16 cellular contexts compared by ENCODE assay signal in genomic region chr9:127393680-127394079, GRCh38. TPM values are rescaled to one million over a fixed set of nuclear protein-coding genes. Genes with fewer than 3 reads are reported as not detected.
A peak's percentile ranks its signal among the peaks of the same experiment; 100 is the strongest.
DNase-seq lines count a peak whose midpoint lies in the region; ATAC-seq and TF ChIP-seq lines count a peak whose summit lies in the region.
"Had no signal": no experiment of that assay in that cellular context is flagged by ENCODE, and none has a peak within 500 bp of the region (broad histone marks: within the 10 kb centered on the region; RNA-seq: fewer than 3 reads in every experiment).

No MANE protein-coding gene starts in this region.

- POLR2A ChIA-PET in SK-N-SH (lab: Yijun Ruan, JAX) = no interaction called here

- DNase-seq in SK-N-SH = no peak
- no peak for DNase-seq in astrocyte of the cerebellum (ENCODE audit: low read depth)
- DNase-seq in fibroblast of pulmonary artery (ENCODE audit: low read depth) = peak; percentile 57
- no peak for DNase-seq in smooth muscle cell (lab: John Stamatoyannopoulos, UW; ENCODE audit: unreplicated experiment)
- DNase-seq in epidermal melanocyte (ENCODE audit: insufficient read length, low spot score) = no peak
- no peak for DNase-seq in ureter (ENCODE audit: low spot score)
- DNase-seq: 8988T; activated CD4-positive, alpha-beta memory T cell treated with anti-CD3 and anti-CD28 coated beads for 36 hours; activated T-cell treated with anti-CD3 and anti-CD28 coated beads, Interleukin-2, amount 50 U/mL, for 4 hours; GOT3; kidney glomerular epithelial cell; NCI-H1694; stimulated activated naive CD8-positive, alpha-beta T cell treated with anti-CD3 and anti-CD28 coated beads, Interleukin-15, Interleukin-2, amounts not matched to agents 100 U/mL and 50 U/mL, for 24 hours had no signal

- ATAC-seq in SK-N-SH treated with all-trans-retinoic acid at 6 μM for 48 hours (no peak), HG03520 (IDR thresholded peaks at IDR 0.05; ENCODE audit: unreplicated experiment) (no peak)
- ATAC-seq: activated T-cell treated with anti-CD3 and anti-CD28 coated beads, Interleukin-2, amount 50 U/mL, for 4 hours; stimulated activated naive CD8-positive, alpha-beta T cell treated with anti-CD3 and anti-CD28 coated beads, Interleukin-15, Interleukin-2, amounts not matched to agents 100 U/mL and 50 U/mL, for 24 hours had no signal

- H3K27me3 ChIP-seq in SK-N-SH (ENCODE audit: insufficient read depth) (no peaks in the 10 kb centered on the region), smooth muscle cell (ENCODE audit: low read depth) (no peaks in the 10 kb centered on the region)
- H3K27me3 ChIP-seq: upper lobe of left lung had no signal

- in situ Hi-C loops in astrocyte of the cerebellum (cut with HindIII; ENCODE audit: low sequenced_read_pairs) = loop anchor here (5.0 kb wide), 1 partner anchor 56 kb away; no protein-coding TSS in a partner anchor

- H3K27ac ChIP-seq in SK-N-SH (ENCODE audit: low read depth in 2 of 2, low read length in 1 of 2) (no peak overlapping the region), smooth muscle cell (ENCODE audit: low read depth) (no peak overlapping the region)
- H3K27ac ChIP-seq: upper lobe of left lung had no signal

- CTCF ChIA-PET in SK-N-SH (lab: Yijun Ruan, JAX) = interaction anchor here (1.3 to 1.6 kb wide), 3 partner anchors 170 to 449 kb away, joined by 3 read pairs; no protein-coding TSS in a partner anchor

- H3K36me3 ChIP-seq in SK-N-SH (replicated peaks in 1 of 2; ENCODE audit: control insufficient read depth in 1 of 2, insufficient read depth in 2 of 2, low read length in 1 of 2) = no peaks in the 10 kb centered on the region
- no peaks in the 10 kb centered on the region for H3K36me3 ChIP-seq in smooth muscle cell (ENCODE audit: low read depth)
- H3K36me3 ChIP-seq: upper lobe of left lung had no signal

- no peak overlapping the region for H3K4me2 ChIP-seq in SK-N-SH
- H3K4me2 ChIP-seq in smooth muscle cell = peak overlapping the region; percentile 17

- 0 out of 2 replicates have a peak, but pooled peaks have one; percentile 12 for TF ChIP-seq RAD21 in SK-N-SH (IDR thresholded peaks at IDR 0.05; ENCODE audit: low read length)

- TF ChIP-seq EP300 in SK-N-SH (IDR thresholded peaks at IDR 0.05; ENCODE audit: borderline replicate concordance in 1 of 2, low read depth in 1 of 2, low read length in 1 of 2) = no peak

- H3K79me2 ChIP-seq in SK-N-SH (ENCODE audit: insufficient read depth) (peaks cover 11% of the 10 kb centered on the region), smooth muscle cell (ENCODE audit: low read depth) (peaks cover 10% of the 10 kb centered on the region)

- no peak overlapping the region for H3K9ac ChIP-seq in SK-N-SH
- no peak overlapping the region for H3K9ac ChIP-seq in smooth muscle cell (ENCODE audit: low read depth)

- H3K4me1 ChIP-seq in SK-N-SH (ENCODE audit: control insufficient read depth in 1 of 2, insufficient read depth in 2 of 2, low read depth in 1 of 2, low read length in 1 of 2) (peaks cover 7 to 14% of the 10 kb centered on the region in 2 experiments; a peak in 2 of 4 replicates), smooth muscle cell (ENCODE audit: low read depth) (peaks cover 23% of the 10 kb centered on the region)

- WGBS in SK-N-SH (ENCODE audit: low lambda C conversion rate) = 76% methylated on average over 2 of the region's 2 CpGs
- WGBS in smooth muscle cell (ENCODE audit: low lambda C conversion rate) = 71% methylated on average over 2 of the region's 2 CpGs

- H4K20me1 ChIP-seq in SK-N-SH (ENCODE audit: insufficient read depth) = peaks cover 5% of the 10 kb centered on the region; the same call in 1 of the 2 replicates
- H4K20me1 ChIP-seq in smooth muscle cell (ENCODE audit: low read depth) = peaks cover 6% of the 10 kb centered on the region

- peaks cover 18% of the 10 kb centered on the region for H3F3A ChIP-seq in SK-N-SH (replicated peaks; ENCODE audit: insufficient read depth)
- H3F3A ChIP-seq in smooth muscle cell (ENCODE audit: low read depth) = peaks cover 35% of the 10 kb centered on the region

- TF ChIP-seq CTCF in SK-N-SH (IDR thresholded peaks at IDR 0.05) = peak; percentile 40
- TF ChIP-seq CTCF in astrocyte of the cerebellum (IDR thresholded peaks at IDR 0.05; ENCODE audit: low read depth, low read length, missing control alignments) = peak; percentile 26
- TF ChIP-seq CTCF in fibroblast of pulmonary artery (IDR thresholded peaks at IDR 0.05; ENCODE audit: low read length, missing control alignments) = peak; percentile 42
- no peak for TF ChIP-seq CTCF in smooth muscle cell (IDR thresholded peaks at IDR 0.05; ENCODE audit: borderline replicate concordance, insufficient read depth, poor library complexity, severe bottlenecking)

- H3K4me3 ChIP-seq in SK-N-SH (ENCODE audit: low read depth in 2 of 2, low read length in 1 of 2) (no peak overlapping the region), astrocyte of the cerebellum (ENCODE audit: low read depth, low read length) (no peak overlapping the region), fibroblast of pulmonary artery (replicated peaks; ENCODE audit: low read depth, low read length) (no peak overlapping the region), smooth muscle cell (no peak overlapping the region)
- H3K4me3 ChIP-seq: upper lobe of left lung had no signal

- H3K9me3 ChIP-seq in SK-N-SH (no peaks in the 10 kb centered on the region), smooth muscle cell (replicated peaks; ENCODE audit: low read depth) (no peaks in the 10 kb centered on the region)
- H3K9me3 ChIP-seq: upper lobe of left lung had no signal

- H3K9me2 ChIP-seq in SK-N-SH = no peaks in the 10 kb centered on the region

- H2AFZ ChIP-seq in SK-N-SH (ENCODE audit: low read depth) = no peak overlapping the region
- no peak overlapping the region for H2AFZ ChIP-seq in smooth muscle cell (ENCODE audit: low read depth)

TF ChIP-seq in SK-N-SH, 30 proteins besides CTCF, POLR2A, EP300 and RAD21:
- TF ChIP-seq TAF1 (IDR thresholded peaks at IDR 0.05; ENCODE audit: borderline replicate concordance, low read depth, low read length) (no peak), TCF12 (IDR thresholded peaks at IDR 0.05) (peak; percentile 27; the same call in 1 of the 2 replicates)

TF ChIP-seq in SK-N-SH treated with all-trans-retinoic acid at 6 μM for 48 hours, 23 proteins besides CTCF, POLR2A, EP300 and RAD21 (continues in another document):
- TF ChIP-seq, protein P1, sequence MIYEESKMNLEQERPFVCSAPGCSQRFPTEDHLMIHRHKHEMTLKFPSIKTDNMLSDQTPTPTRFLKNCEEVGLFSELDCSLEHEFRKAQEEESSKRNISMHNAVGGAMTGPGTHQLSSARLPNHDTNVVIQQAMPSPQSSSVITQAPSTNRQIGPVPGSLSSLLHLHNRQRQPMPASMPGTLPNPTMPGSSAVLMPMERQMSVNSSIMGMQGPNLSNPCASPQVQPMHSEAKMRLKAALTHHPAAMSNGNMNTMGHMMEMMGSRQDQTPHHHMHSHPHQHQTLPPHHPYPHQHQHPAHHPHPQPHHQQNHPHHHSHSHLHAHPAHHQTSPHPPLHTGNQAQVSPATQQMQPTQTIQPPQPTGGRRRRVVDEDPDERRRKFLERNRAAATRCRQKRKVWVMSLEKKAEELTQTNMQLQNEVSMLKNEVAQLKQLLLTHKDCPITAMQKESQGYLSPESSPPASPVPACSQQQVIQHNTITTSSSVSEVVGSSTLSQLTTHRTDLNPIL (CRISPR knock-in tag; IDR thresholded peaks at IDR 0.05; ENCODE audit: low read depth) = no peak
- TF ChIP-seq ESRRG (CRISPR knock-in tag; IDR thresholded peaks at IDR 0.05) (no peak), ISL1 (CRISPR knock-in tag; IDR thresholded peaks at IDR 0.05) (no peak), GLIS3 (CRISPR knock-in tag; IDR thresholded peaks at IDR 0.05) (no peak), POU6F1 (CRISPR knock-in tag; IDR thresholded peaks at IDR 0.05; ENCODE audit: borderline replicate concordance, low read depth) (no peak), TOX (CRISPR knock-in tag; IDR thresholded peaks at IDR 0.05; ENCODE audit: borderline replicate concordance) (no peak), TCF4 (CRISPR knock-in tag; IDR thresholded peaks at IDR 0.05; ENCODE audit: borderline replicate concordance) (no peak), ZC3H10 (CRISPR knock-in tag; IDR thresholded peaks at IDR 0.05) (no peak), BACH2 (CRISPR knock-in tag; IDR thresholded peaks at IDR 0.05; ENCODE audit: borderline replicate concordance) (no peak), ARNTL (CRISPR knock-in tag; IDR thresholded peaks at IDR 0.05; ENCODE audit: borderline replicate concordance, low read depth) (no peak)

RNA-seq across cellular contexts. Expression of gene SLC2A8, which starts 3.3 kb away (rescaled TPM):
- polyA plus RNA-seq in SK-N-SH (2012; rRNA removed) (15.1 and 18.7 TPM in 2 replicates), smooth muscle cell (27.7 and 36.6 TPM in 2 replicates)
- 5.2 and 9.6 TPM in 2 replicates for polyA plus RNA-seq in SK-N-SH (2012; cell fraction: cytosol; rRNA removed)
- polyA plus RNA-seq in SK-N-SH (2012; cell fraction: nucleus; rRNA removed) = 37.0 and 37.3 TPM in 2 replicates
- total RNA-seq in smooth muscle cell (8.7 and 16.9 TPM in 2 replicates), ureter (38.4 TPM)

RNA-seq across cellular contexts. Expression of gene ZNF79, which starts 30.5 kb away (rescaled TPM):
- polyA plus RNA-seq in SK-N-SH (2012; rRNA removed) = 4.6 and 5.9 TPM in 2 replicates
- 2.3 and 3.5 TPM in 2 replicates for polyA plus RNA-seq in SK-N-SH (2012; cell fraction: cytosol; rRNA removed)
- polyA plus RNA-seq in SK-N-SH (2012; cell fraction: nucleus; rRNA removed) = 15.7 and 16.9 TPM in 2 replicates
- total RNA-seq in smooth muscle cell = 6.6 and 8.6 TPM in 2 replicates
- polyA plus RNA-seq in smooth muscle cell = 4.3 and 4.9 TPM in 2 replicates
- total RNA-seq in ureter = 13.2 TPM

RNA-seq across cellular contexts. Expression of gene RPL12, which starts 57.5 kb away (rescaled TPM):
- 3,270 and 3,754 TPM in 2 replicates for polyA plus RNA-seq in SK-N-SH (2012; rRNA removed)
- polyA plus RNA-seq in SK-N-SH (2012; cell fraction: cytosol; rRNA removed) = 3,350 and 3,639 TPM in 2 replicates
- 595 and 635 TPM in 2 replicates for polyA plus RNA-seq in SK-N-SH (2012; cell fraction: nucleus; rRNA removed)
- total RNA-seq in smooth muscle cell = 1,296 and 1,445 TPM in 2 replicates
- 371 and 424 TPM in 2 replicates for polyA plus RNA-seq in smooth muscle cell
- total RNA-seq in ureter = 1,953 TPM

RNA-seq across cellular contexts. Expression of gene LRSAM1, which starts 57.6 kb away (rescaled TPM):
- polyA plus RNA-seq in SK-N-SH (2012; rRNA removed) (5.5 and 8.0 TPM in 2 replicates), smooth muscle cell (27.0 and 28.7 TPM in 2 replicates)
- 5.1 and 7.8 TPM in 2 replicates for polyA plus RNA-seq in SK-N-SH (2012; cell fraction: cytosol; rRNA removed)
- polyA plus RNA-seq in SK-N-SH (2012; cell fraction: nucleus; rRNA removed) = 35.0 and 51.3 TPM in 2 replicates
- total RNA-seq in smooth muscle cell (10.5 and 15.3 TPM in 2 replicates), ureter (30.4 TPM)
